In the genomic region with DNA sequence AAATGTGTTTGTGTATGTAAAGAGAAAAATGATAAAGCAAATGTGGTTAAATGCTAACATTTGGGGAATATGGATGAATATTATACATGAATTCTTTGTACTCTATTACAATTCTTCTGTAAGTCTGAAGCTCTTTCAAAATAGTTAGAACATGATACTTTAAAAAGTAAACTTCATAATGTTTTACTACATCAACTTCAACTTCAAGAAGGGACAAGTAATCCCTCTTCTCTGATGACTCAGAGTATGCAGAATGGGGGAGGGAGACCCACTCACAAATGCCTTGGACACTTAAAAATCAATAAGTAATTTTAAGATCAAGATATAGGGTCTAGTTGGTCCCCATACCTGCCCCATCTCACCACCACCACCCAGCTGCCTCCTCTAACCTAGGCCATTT, we compare ENCODE assay signal across 24 cellular contexts.
"Had no signal": no experiment of that assay in that cellular context is flagged by ENCODE, and none has a peak within 500 bp of the region (broad histone marks: within the 10 kb centered on the region; RNA-seq: fewer than 3 reads in every experiment).

No MANE protein-coding gene starts in this region.

- H3K27me3 ChIP-seq: body of pancreas, breast epithelium, SJSA1 had no signal

- H3K9ac ChIP-seq: SK-N-SH had no signal

- H3K9me3 ChIP-seq: body of pancreas, SJSA1, SK-N-SH had no signal

- H3K4me2 ChIP-seq: SK-N-SH had no signal

- H3K36me3 ChIP-seq: breast epithelium, SJSA1 had no signal

- DNase-seq: activated CD4-positive, alpha-beta T cell treated with anti-CD3 and anti-CD28 coated beads, Interleukin-2, amount 10 ng/mL, durations not matched to agents 24 days and 14 days; activated CD4-positive, alpha-beta T cell treated with anti-CD3 and anti-CD28 coated beads, Interleukin-2, amount 50 U/mL, for 4 hours; activated CD8-positive, alpha-beta T cell treated with anti-CD3 and anti-CD28 coated beads for 36 hours; activated effector memory CD4-positive, alpha-beta T cell treated with anti-CD3 and anti-CD28 coated beads, Interleukin-2, amount 50 U/mL, for 16 hours; activated naive CD4-positive, alpha-beta T cell; activated naive CD4-positive, alpha-beta T cell treated with anti-CD3 and anti-CD28 coated beads, Interleukin-2, amount 50 U/mL, for 16 hours; activated naive CD8-positive, alpha-beta T cell treated with anti-CD3 and anti-CD28 coated beads for 36 hours; activated T-cell treated with anti-CD3 and anti-CD28 coated beads, Interleukin-2, amount 50 U/mL, for 1 hour; activated T-cell treated with anti-CD3 and anti-CD28 coated beads, Interleukin-2, amount 50 U/mL, for 72 hours; amygdala; body of pancreas; caudate nucleus; NCI-H146; NCI-H187; NCI-H2029 treated with DMSO at 0.1 percent for 48 hours; NCI-H2107; NCI-H2171; NCI-H2227 treated with DMSO at 0.1 percent for 48 hours; NCI-H446 treated with DMSO at 0.1 percent for 48 hours; NCI-H524 treated with DMSO at 0.1 percent for 48 hours; SHP77 treated with DMSO at 0.1 percent for 48 hours; SK-N-SH had no signal

- H3K27ac ChIP-seq: body of pancreas, breast epithelium, SJSA1 had no signal

- H3K4me3 ChIP-seq: body of pancreas, breast epithelium, SJSA1 had no signal

- H3K4me1 ChIP-seq: body of pancreas, breast epithelium, SJSA1 had no signal
